1 cellular context compared by ENCODE assay signal in genomic region chr3:181696641-181697230, GRCh38.
TF ChIP-seq lines count a peak whose summit lies in the region.

No MANE protein-coding gene starts in this region.

TF ChIP-seq in H1, 55 proteins besides CTCF, POLR2A, EP300 and RAD21:
- TF ChIP-seq ZNF274 (IDR thresholded peaks at IDR 0.05; ENCODE audit: borderline replicate concordance, extremely low read depth, low read length) (no peak), RNF2 (IDR thresholded peaks at IDR 0.05; ENCODE audit: borderline replicate concordance, low read depth, low read length, missing control alignments, poor library complexity, severe bottlenecking) (peak; percentile 20)
